Comparison of ENCODE assay signal across 12 cellular contexts in the genomic region with DNA sequence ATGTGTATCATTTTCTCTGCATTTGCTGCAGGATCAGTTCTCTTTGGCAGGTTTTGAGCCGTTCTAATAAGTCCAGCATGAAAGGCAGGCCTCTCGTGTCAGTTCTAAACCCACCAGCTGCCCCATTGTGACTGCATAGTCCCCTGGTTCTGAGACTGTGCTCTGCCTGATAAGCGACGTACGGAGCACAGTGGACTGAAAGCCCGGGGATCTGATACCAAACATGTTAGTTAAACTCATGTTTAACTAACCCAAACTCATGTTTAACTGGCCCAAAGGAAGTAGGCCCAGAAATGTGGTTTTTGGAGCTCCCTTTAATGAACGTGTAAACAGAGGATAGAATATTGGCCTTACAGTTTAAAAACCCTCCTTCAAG.
DNase-seq lines count a peak whose midpoint lies in the region; ATAC-seq and TF ChIP-seq lines count a peak whose summit lies in the region.
"Had no signal": no experiment of that assay in that cellular context is flagged by ENCODE, and none has a peak within 500 bp of the region (broad histone marks: within the 10 kb centered on the region; RNA-seq: fewer than 3 reads in every experiment).

No MANE protein-coding gene starts in this region.

- peak overlapping the region; percentile 57 to 98 for H3K27ac Mint-ChIP-seq in stimulated activated naive CD8-positive, alpha-beta T cell treated with anti-CD3 and anti-CD28 coated beads, Interleukin-15, amount 100 ng/mL, for 72 hours

- no peaks in the 10 kb centered on the region for H3K27me3 Mint-ChIP-seq in stimulated activated naive CD8-positive, alpha-beta T cell treated with anti-CD3 and anti-CD28 coated beads, Interleukin-15, amount 100 ng/mL, for 72 hours

- H3K27me3 ChIP-seq in right atrium auricular region = no peaks in the 10 kb centered on the region
- H3K27me3 ChIP-seq in SJCRH30 = no peaks in the 10 kb centered on the region
- no peaks in the 10 kb centered on the region for H3K27me3 ChIP-seq in mammary epithelial cell (ENCODE audit: insufficient read depth, low read length)
- H3K27me3 ChIP-seq: dorsolateral prefrontal cortex had no signal

- H3K9me3 ChIP-seq in right atrium auricular region = no peaks in the 10 kb centered on the region
- no peaks in the 10 kb centered on the region for H3K9me3 ChIP-seq in SJCRH30 (replicated peaks)
- H3K9me3 ChIP-seq in mammary epithelial cell (replicated peaks; ENCODE audit: insufficient read depth, low read length) = no peaks in the 10 kb centered on the region

- in situ Hi-C loops in mammary epithelial cell (cut with MboI; ENCODE audit: low sequenced_read_pairs in 2 of 2) = no loop called here

- dilution Hi-C loops in mammary epithelial cell (cut with HindIII; ENCODE audit: low sequenced_read_pairs) = no loop called here

- CTCF ChIA-PET in mammary epithelial cell (lab: Charles Lee; ENCODE audit: low non-redundant PET) = no interaction called here

- H3K4me1 Mint-ChIP-seq in stimulated activated naive CD8-positive, alpha-beta T cell treated with anti-CD3 and anti-CD28 coated beads, Interleukin-15, amount 100 ng/mL, for 72 hours = peaks cover 83% of the 10 kb centered on the region

- no peaks in the 10 kb centered on the region for H4K20me1 ChIP-seq in mammary epithelial cell (ENCODE audit: insufficient read depth, low read length)

- H3K4me1 ChIP-seq in right atrium auricular region (peaks cover 0 to 27% of the 10 kb centered on the region in 2 donors), SJCRH30 (peaks cover 12% of the 10 kb centered on the region), mammary epithelial cell (ENCODE audit: insufficient read depth, low read length) (peaks cover 17% of the 10 kb centered on the region)

- H3K9ac ChIP-seq in mammary epithelial cell (ENCODE audit: insufficient read depth, low read length) = no peak overlapping the region

- peaks cover 5 to 15% of the 10 kb centered on the region in 2 donors for H3K9me3 Mint-ChIP-seq in stimulated activated naive CD8-positive, alpha-beta T cell treated with anti-CD3 and anti-CD28 coated beads, Interleukin-15, amount 100 ng/mL, for 72 hours

- H3K4me3 Mint-ChIP-seq in stimulated activated naive CD8-positive, alpha-beta T cell treated with anti-CD3 and anti-CD28 coated beads, Interleukin-15, amount 100 ng/mL, for 72 hours = peak overlapping the region; percentile 0 to 41

- H3K4me3 ChIP-seq in right atrium auricular region (no peak overlapping the region), SJCRH30 (no peak overlapping the region), mammary epithelial cell (replicated peaks in 1 of 3; ENCODE audit: insufficient read depth in 1 of 3, low read depth in 2 of 3, low read length in 3 of 3) (no peak overlapping the region)
- H3K4me3 ChIP-seq: dorsolateral prefrontal cortex had no signal

- no peak overlapping the region for H2AFZ ChIP-seq in mammary epithelial cell (ENCODE audit: low read depth, low read length)

- intact Hi-C loops in left ventricle myocardium superior (cut with micrococcal nuclease) (no loop called here), mammary epithelial cell (cut with micrococcal nuclease) (no loop called here)

- DNase-seq in right atrium auricular region (ENCODE audit: low spot score) (no peak), left ventricle myocardium superior (no peak), SJCRH30 (no peak), mammary epithelial cell (no peak), middle frontal gyrus (ENCODE audit: extremely low spot score, low spot score) (no peak), NCI-H187 treated with DMSO at 0.1 percent for 48 hours (lab: John Stamatoyannopoulos, UW) (no peak), RKO (ENCODE audit: low spot score) (no peak)
- no peak for DNase-seq in stimulated activated naive CD8-positive, alpha-beta T cell treated with anti-CD3 and anti-CD28 coated beads, Interleukin-15, amount 100 ng/mL, for 72 hours
- DNase-seq: DND-41, dorsolateral prefrontal cortex, Karpas-422, substantia nigra had no signal

- WGBS in mammary epithelial cell (ENCODE audit: low coverage, missing lambda C conversion rate) = 86% methylated on average over 7 of the region's 7 CpGs

- ATAC-seq in left ventricle myocardium superior = no peak
- no peak for ATAC-seq in stimulated activated naive CD8-positive, alpha-beta T cell treated with anti-CD3 and anti-CD28 coated beads, Interleukin-15, amount 100 ng/mL, for 72 hours

- no TSS peak for BruUV-seq in mammary epithelial cell (replicated peaks; lab: Mats Ljungman, UMichigan)

- H3K36me3 ChIP-seq in right atrium auricular region (no peaks in the 10 kb centered on the region), SJCRH30 (no peaks in the 10 kb centered on the region; the same call in 1 of the 2 replicates), mammary epithelial cell (ENCODE audit: insufficient read depth, low read length) (no peaks in the 10 kb centered on the region)

- no peak overlapping the region for H3K4me2 ChIP-seq in mammary epithelial cell (ENCODE audit: insufficient read depth, low read depth, low read length)

- TF ChIP-seq CTCF in right atrium auricular region (IDR thresholded peaks at IDR 0.05) = no peak
- no peak for TF ChIP-seq CTCF in mammary epithelial cell (conservative IDR thresholded peaks at IDR 0.05 in 1 of 2, IDR thresholded peaks at IDR 0.05 in 1 of 2; ENCODE audit: extremely low read depth in 1 of 2, insufficient read depth in 1 of 2, low read depth in 1 of 2, low read length in 2 of 2)

- H3K27ac ChIP-seq in right atrium auricular region (peak overlapping the region; percentile 73 to 83), SJCRH30 (peak overlapping the region; percentile 48), mammary epithelial cell (ENCODE audit: insufficient read depth, low read depth, low read length) (peak overlapping the region; percentile 50)

- no peaks in the 10 kb centered on the region for H3K79me2 ChIP-seq in mammary epithelial cell (ENCODE audit: insufficient read depth, low read length)
